18 cellular contexts compared by ENCODE assay signal in genomic region chrX:118153270-118153669, GRCh38.
"Had no signal": no experiment of that assay in that cellular context is flagged by ENCODE, and none has a peak within 500 bp of the region (broad histone marks: within the 10 kb centered on the region; RNA-seq: fewer than 3 reads in every experiment).

No MANE protein-coding gene starts in this region.

- H2AFZ ChIP-seq: hepatocyte had no signal

- H3K4me1 ChIP-seq: colonic mucosa, esophagus muscularis mucosa, foreskin keratinocyte, gastroesophageal sphincter, heart left ventricle, left lung, lower lobe of right lung had no signal

- H3K36me3 ChIP-seq: colonic mucosa, esophagus muscularis mucosa, gastroesophageal sphincter, heart left ventricle, left lung, lower lobe of right lung had no signal

- H3K9me3 ChIP-seq: colonic mucosa, esophagus muscularis mucosa, gastroesophageal sphincter, heart left ventricle, left lung, lower lobe of right lung had no signal

- H3K27me3 ChIP-seq: colonic mucosa, esophagus muscularis mucosa, foreskin keratinocyte, gastroesophageal sphincter, heart left ventricle, hepatocyte had no signal

- H3K4me3 ChIP-seq: colonic mucosa, esophagus muscularis mucosa, gastroesophageal sphincter, heart left ventricle, hepatocyte, left lung, lower lobe of right lung had no signal

- H3K4me2 ChIP-seq: hepatocyte had no signal

- H3K27ac ChIP-seq: colonic mucosa, esophagus muscularis mucosa, foreskin keratinocyte, gastroesophageal sphincter, heart left ventricle, hepatocyte, left lung, lower lobe of right lung had no signal

- DNase-seq: cerebellar nuclear complex; colonic mucosa; cortex of kidney; effector CD8-positive, alpha-beta T cell; effector memory CD8-positive, alpha-beta T cell; endodermal cell; foreskin keratinocyte; immature natural killer cell; islet precursor cell; kidney; kidney glomerular epithelial cell; left lung; lower lobe of right lung; mesenchymal stem cell had no signal

- H3K79me2 ChIP-seq: hepatocyte had no signal

- ATAC-seq: effector memory CD8-positive, alpha-beta T cell; foreskin keratinocyte; gastroesophageal sphincter; left lung; lower lobe of right lung had no signal
